Comparison of ENCODE assay signal across 15 cellular contexts in the genomic region with DNA sequence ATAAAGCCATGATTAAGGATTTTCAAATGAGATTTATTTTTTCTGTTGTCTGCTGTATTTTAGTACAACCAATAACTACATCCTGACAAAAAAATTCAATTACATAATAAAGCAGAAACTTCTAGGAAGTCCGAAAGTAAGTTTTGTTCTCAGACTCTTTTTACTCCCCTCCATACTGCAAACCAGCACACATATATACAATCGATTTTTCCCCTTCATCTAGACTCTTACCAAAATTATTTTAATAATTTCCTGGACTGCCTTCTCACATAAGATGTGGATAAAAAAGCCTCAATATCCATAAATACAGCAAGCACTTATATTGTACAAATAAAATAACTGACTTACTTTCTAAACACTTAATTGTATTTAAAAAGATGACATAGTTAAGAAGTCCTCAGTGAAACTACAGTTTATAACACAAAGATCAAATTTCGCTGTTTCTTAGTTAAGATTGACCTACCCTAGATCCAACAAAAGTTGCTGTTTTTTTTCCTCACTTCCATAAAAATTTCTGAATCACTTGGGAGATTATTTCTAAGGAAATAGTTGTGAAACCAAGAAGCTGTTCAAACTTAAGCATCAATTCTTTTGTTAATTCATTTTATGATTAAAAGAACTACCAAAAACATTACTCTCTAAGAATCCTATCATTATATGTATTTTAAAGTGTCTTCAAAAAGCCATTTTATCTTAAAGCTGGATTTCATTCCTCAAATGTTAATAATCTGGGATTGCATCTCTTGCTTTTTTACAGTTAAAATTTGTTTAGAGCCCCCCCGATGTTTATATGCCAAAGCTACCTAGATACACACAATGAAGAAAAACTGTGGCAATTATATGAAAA.
DNase-seq lines count a peak whose midpoint lies in the region; ATAC-seq and TF ChIP-seq lines count a peak whose summit lies in the region.
"Had no signal": no experiment of that assay in that cellular context is flagged by ENCODE, and none has a peak within 500 bp of the region (broad histone marks: within the 10 kb centered on the region; RNA-seq: fewer than 3 reads in every experiment).

No MANE protein-coding gene starts in this region.

- 1% methylated on average over 4 of the region's 4 CpGs for WGBS in mammary epithelial cell (ENCODE audit: low coverage, missing lambda C conversion rate)
- WGBS in hepatocyte (ENCODE audit: low lambda C conversion rate, missing lambda C conversion rate) = 86% methylated on average over 4 of the region's 4 CpGs

- H3K4me3 Mint-ChIP-seq in stimulated activated naive CD8-positive, alpha-beta T cell treated with anti-CD3 and anti-CD28 coated beads, Interleukin-15, Interleukin-2, amounts not matched to agents 100 ng/mL and 50 ng/mL, for 24 hours = peak overlapping the region; percentile 48
- no peak overlapping the region for H3K4me3 Mint-ChIP-seq in stimulated activated naive CD8-positive, alpha-beta T cell treated with anti-CD3 and anti-CD28 coated beads, Interleukin-15, amount 100 ng/mL, for 72 hours
- H3K4me3 Mint-ChIP-seq in stimulated activated effector memory CD8-positive, alpha-beta T cell treated with anti-CD3 and anti-CD28 coated beads, Interleukin-12 subunit alpha, Interleukin-12 subunit beta, amount 100 ng/mL, for 72 hours = no peak overlapping the region
- no peak overlapping the region for H3K4me3 Mint-ChIP-seq in naive thymus-derived CD8-positive, alpha-beta T cell

- in situ Hi-C loops in mammary epithelial cell (cut with MboI; ENCODE audit: low sequenced_read_pairs in 2 of 2) = loop anchor here (10.0 kb wide), 2 partner anchors 128 to 238 kb away; no protein-coding TSS in a partner anchor

- peak overlapping the region; percentile 99 for H3K27ac ChIP-seq in mammary epithelial cell (ENCODE audit: insufficient read depth, low read depth, low read length)
- H3K27ac ChIP-seq in hepatocyte = no peak overlapping the region
- H3K27ac ChIP-seq: body of pancreas, suprapubic skin had no signal

- ATAC-seq in stimulated activated naive CD8-positive, alpha-beta T cell treated with anti-CD3 and anti-CD28 coated beads, Interleukin-15, amount 100 ng/mL, for 72 hours = no peak
- no peak for ATAC-seq in HG02885 (IDR thresholded peaks at IDR 0.05; ENCODE audit: poor library complexity, unreplicated experiment)
- no peak for ATAC-seq in stimulated activated effector memory CD8-positive, alpha-beta T cell treated with anti-CD3 and anti-CD28 coated beads, Interleukin-12 subunit alpha, Interleukin-12 subunit beta, amount 100 ng/mL, for 72 hours
- no peak for ATAC-seq in GM18868 (IDR thresholded peaks at IDR 0.05; ENCODE audit: unreplicated experiment)
- ATAC-seq in naive thymus-derived CD8-positive, alpha-beta T cell = no peak
- ATAC-seq: body of pancreas, SK-N-SH treated with all-trans-retinoic acid at 6 μM for 48 hours had no signal

- H3K4me2 ChIP-seq in mammary epithelial cell (ENCODE audit: insufficient read depth, low read depth, low read length) (peak overlapping the region; percentile 87), hepatocyte (peak overlapping the region; percentile 89)

- H2AFZ ChIP-seq in mammary epithelial cell (ENCODE audit: low read depth, low read length) = no peak overlapping the region
- H2AFZ ChIP-seq in hepatocyte = no peak overlapping the region

- H3K4me1 Mint-ChIP-seq in stimulated activated naive CD8-positive, alpha-beta T cell treated with anti-CD3 and anti-CD28 coated beads, Interleukin-15, Interleukin-2, amounts not matched to agents 100 ng/mL and 50 ng/mL, for 24 hours (ENCODE audit: low read depth) = peaks cover 52% of the 10 kb centered on the region
- H3K4me1 Mint-ChIP-seq in stimulated activated naive CD8-positive, alpha-beta T cell treated with anti-CD3 and anti-CD28 coated beads, Interleukin-15, amount 100 ng/mL, for 72 hours = peaks cover 15% of the 10 kb centered on the region
- H3K4me1 Mint-ChIP-seq in stimulated activated effector memory CD8-positive, alpha-beta T cell treated with anti-CD3 and anti-CD28 coated beads, Interleukin-12 subunit alpha, Interleukin-12 subunit beta, amount 100 ng/mL, for 72 hours = peaks cover 13% of the 10 kb centered on the region
- H3K4me1 Mint-ChIP-seq in naive thymus-derived CD8-positive, alpha-beta T cell = peaks cover 11 to 35% (median 21%) of the 10 kb centered on the region in 4 donors

- dilution Hi-C loops in mammary epithelial cell (cut with HindIII; ENCODE audit: low sequenced_read_pairs) = loop anchor here (5.0 kb wide), 2 partner anchors 90 to 120 kb away; no protein-coding TSS in a partner anchor

- H3K27ac Mint-ChIP-seq in stimulated activated naive CD8-positive, alpha-beta T cell treated with anti-CD3 and anti-CD28 coated beads, Interleukin-15, Interleukin-2, amounts not matched to agents 100 ng/mL and 50 ng/mL, for 24 hours = no peak overlapping the region
- H3K27ac Mint-ChIP-seq in stimulated activated naive CD8-positive, alpha-beta T cell treated with anti-CD3 and anti-CD28 coated beads, Interleukin-15, amount 100 ng/mL, for 72 hours = no peak overlapping the region
- H3K27ac Mint-ChIP-seq in stimulated activated effector memory CD8-positive, alpha-beta T cell treated with anti-CD3 and anti-CD28 coated beads, Interleukin-12 subunit alpha, Interleukin-12 subunit beta, amount 100 ng/mL, for 72 hours = no peak overlapping the region
- no peak overlapping the region for H3K27ac Mint-ChIP-seq in naive thymus-derived CD8-positive, alpha-beta T cell

- BruUV-seq in mammary epithelial cell (replicated peaks; lab: Mats Ljungman, UMichigan) = no TSS peak

- H3K79me2 ChIP-seq in mammary epithelial cell (ENCODE audit: insufficient read depth, low read length) (peaks cover 90% of the 10 kb centered on the region), hepatocyte (peaks cover 37% of the 10 kb centered on the region)

- H3K27me3 Mint-ChIP-seq in stimulated activated naive CD8-positive, alpha-beta T cell treated with anti-CD3 and anti-CD28 coated beads, Interleukin-15, Interleukin-2, amounts not matched to agents 100 ng/mL and 50 ng/mL, for 24 hours = peaks cover 43% of the 10 kb centered on the region
- H3K27me3 Mint-ChIP-seq in stimulated activated naive CD8-positive, alpha-beta T cell treated with anti-CD3 and anti-CD28 coated beads, Interleukin-15, amount 100 ng/mL, for 72 hours = peaks cover 6% of the 10 kb centered on the region
- H3K27me3 Mint-ChIP-seq in naive thymus-derived CD8-positive, alpha-beta T cell = peaks cover 0 to 50% (median 6%) of the 10 kb centered on the region in 5 donors

- TF ChIP-seq CTCF in mammary epithelial cell (conservative IDR thresholded peaks at IDR 0.05 in 1 of 2, IDR thresholded peaks at IDR 0.05 in 1 of 2; ENCODE audit: extremely low read depth in 1 of 2, insufficient read depth in 1 of 2, low read depth in 1 of 2, low read length in 2 of 2) = no peak
- TF ChIP-seq CTCF in hepatocyte (IDR thresholded peaks at IDR 0.05; ENCODE audit: poor library complexity) = no peak

- no peak for DNase-seq in stimulated activated naive CD8-positive, alpha-beta T cell treated with anti-CD3 and anti-CD28 coated beads, Interleukin-15, amount 100 ng/mL, for 72 hours
- DNase-seq in mammary epithelial cell (no peak), hepatocyte (ENCODE audit: low spot score) (no peak)
- no peak for DNase-seq in stimulated activated effector memory CD8-positive, alpha-beta T cell treated with anti-CD3 and anti-CD28 coated beads, Interleukin-12 subunit alpha, Interleukin-12 subunit beta, amount 100 ng/mL, for 72 hours (ENCODE audit: low spot score in 2 of 2)
- no peak for DNase-seq in naive thymus-derived CD8-positive, alpha-beta T cell
- DNase-seq: activated CD4-positive, alpha-beta T cell treated with anti-CD3 and anti-CD28 coated beads, Interleukin-2, amount 50 U/mL, for 48 hours; body of pancreas; effector CD8-positive, alpha-beta T cell; Kasumi-1; NCI-H446 treated with DMSO at 0.1 percent for 48 hours had no signal

- POLR2A ChIA-PET in naive thymus-derived CD8-positive, alpha-beta T cell (lab: Charles Lee) = interaction anchor here (1.0 kb wide), 1 partner anchor 22 kb away, joined by 4 read pairs; no protein-coding TSS in a partner anchor

- peaks cover 20% of the 10 kb centered on the region for H3K4me1 ChIP-seq in mammary epithelial cell (ENCODE audit: insufficient read depth, low read length)
- H3K4me1 ChIP-seq in hepatocyte (ENCODE audit: insufficient read depth) = no peaks in the 10 kb centered on the region

- no peaks in the 10 kb centered on the region for H3K9me3 Mint-ChIP-seq in stimulated activated naive CD8-positive, alpha-beta T cell treated with anti-CD3 and anti-CD28 coated beads, Interleukin-15, Interleukin-2, amounts not matched to agents 100 ng/mL and 50 ng/mL, for 24 hours
- no peaks in the 10 kb centered on the region for H3K9me3 Mint-ChIP-seq in stimulated activated naive CD8-positive, alpha-beta T cell treated with anti-CD3 and anti-CD28 coated beads, Interleukin-15, amount 100 ng/mL, for 72 hours
- H3K9me3 Mint-ChIP-seq in stimulated activated effector memory CD8-positive, alpha-beta T cell treated with anti-CD3 and anti-CD28 coated beads, Interleukin-12 subunit alpha, Interleukin-12 subunit beta, amount 100 ng/mL, for 72 hours = no peaks in the 10 kb centered on the region
- H3K9me3 Mint-ChIP-seq in naive thymus-derived CD8-positive, alpha-beta T cell = no peaks in the 10 kb centered on the region

- H3K9me3 ChIP-seq in mammary epithelial cell (replicated peaks; ENCODE audit: insufficient read depth, low read length) (no peaks in the 10 kb centered on the region), hepatocyte (ENCODE audit: low read depth) (no peaks in the 10 kb centered on the region)
- H3K9me3 ChIP-seq: body of pancreas, suprapubic skin had no signal

- H3K4me3 ChIP-seq in mammary epithelial cell (replicated peaks in 1 of 3; ENCODE audit: insufficient read depth in 1 of 3, low read depth in 2 of 3, low read length in 3 of 3) (peak overlapping the region; percentile 90 to 94 (median 91)), hepatocyte (no peak overlapping the region)
- H3K4me3 ChIP-seq: body of pancreas, suprapubic skin had no signal

- no peaks in the 10 kb centered on the region for H3K36me3 Mint-ChIP-seq in stimulated activated naive CD8-positive, alpha-beta T cell treated with anti-CD3 and anti-CD28 coated beads, Interleukin-15, Interleukin-2, amounts not matched to agents 100 ng/mL and 50 ng/mL, for 24 hours (ENCODE audit: low read depth)
- no peaks in the 10 kb centered on the region for H3K36me3 Mint-ChIP-seq in stimulated activated effector memory CD8-positive, alpha-beta T cell treated with anti-CD3 and anti-CD28 coated beads, Interleukin-12 subunit alpha, Interleukin-12 subunit beta, amount 100 ng/mL, for 72 hours
- peaks cover 0 to 6% (median 4%) of the 10 kb centered on the region in 3 donors for H3K36me3 Mint-ChIP-seq in naive thymus-derived CD8-positive, alpha-beta T cell

- no peaks in the 10 kb centered on the region for H3K27me3 ChIP-seq in mammary epithelial cell (ENCODE audit: insufficient read depth, low read length)
- peaks cover 13% of the 10 kb centered on the region for H3K27me3 ChIP-seq in hepatocyte

- H4K20me1 ChIP-seq in mammary epithelial cell (ENCODE audit: insufficient read depth, low read length) = no peaks in the 10 kb centered on the region
- no peaks in the 10 kb centered on the region for H4K20me1 ChIP-seq in hepatocyte (ENCODE audit: insufficient read depth, poor library complexity, severe bottlenecking)

- H3K9me2 ChIP-seq in hepatocyte (replicated peaks; ENCODE audit: insufficient read depth) = no peaks in the 10 kb centered on the region

- intact Hi-C loops in mammary epithelial cell (cut with micrococcal nuclease) = loop anchor here (1.0 to 10.0 kb wide), 4 partner anchors 52 to 302 kb away; no protein-coding TSS in a partner anchor

- CTCF ChIA-PET in mammary epithelial cell (lab: Charles Lee; ENCODE audit: low non-redundant PET) = no interaction called here

- H3K36me3 ChIP-seq in mammary epithelial cell (ENCODE audit: insufficient read depth, low read length) (peaks cover 21% of the 10 kb centered on the region), hepatocyte (replicated peaks; ENCODE audit: insufficient read depth, low read depth) (no peaks in the 10 kb centered on the region)
- H3K36me3 ChIP-seq: suprapubic skin had no signal

- peak overlapping the region; percentile 97 for H3K9ac ChIP-seq in mammary epithelial cell (ENCODE audit: insufficient read depth, low read length)
